In the genomic region with DNA sequence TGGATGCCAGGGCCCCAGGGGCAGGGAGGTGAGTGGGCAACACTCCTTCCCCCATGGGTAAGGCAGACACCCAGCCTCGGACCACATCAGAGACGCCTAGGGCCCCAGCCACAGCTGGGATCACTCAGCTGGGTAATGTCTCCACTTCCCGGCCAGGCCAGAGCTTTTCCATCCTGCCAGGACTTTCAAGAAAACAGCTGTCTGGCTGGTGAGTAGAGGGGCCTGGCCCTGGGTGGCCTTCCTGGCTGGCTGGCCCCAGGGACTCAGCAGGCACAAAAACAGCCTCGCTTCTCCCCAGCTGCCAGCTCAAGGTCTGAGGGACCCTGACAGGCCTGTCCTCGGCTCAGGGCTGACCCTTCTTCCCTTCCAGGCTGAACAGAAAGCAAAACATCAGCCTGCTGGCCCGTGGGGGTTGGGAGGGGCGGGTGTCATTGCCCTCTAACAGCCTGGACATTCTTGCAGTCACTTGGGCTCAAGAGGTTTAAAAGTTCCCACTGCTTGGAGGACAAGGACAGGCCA, we compare ENCODE assay signal across 16 cellular contexts. TPM values are rescaled to one million over a fixed set of nuclear protein-coding genes. Genes with fewer than 3 reads are reported as not detected.
DNase-seq lines count a peak whose midpoint lies in the region; ATAC-seq, FAIRE-seq and TF ChIP-seq lines count a peak whose summit lies in the region.
"Had no signal": no experiment of that assay in that cellular context is flagged by ENCODE, and none has a peak within 500 bp of the region (broad histone marks: within the 10 kb centered on the region; RNA-seq: fewer than 3 reads in every experiment).

No MANE protein-coding gene starts in this region.

- H3K4me2 ChIP-seq in BLaER1: peak overlapping the region; percentile 93
- peak overlapping the region; percentile 42 for H3K4me2 ChIP-seq in HepG2 (ENCODE audit: low read depth, low read length)

- H3K4me1 Mint-ChIP-seq in activated CD4-positive, alpha-beta T cell treated with anti-CD3 and anti-CD28 coated beads, Interleukin-2, amount 10 ng/mL, durations not matched to agents 7 days and 5 days: no peaks in the 10 kb centered on the region

- H3K36me3 Mint-ChIP-seq in activated CD4-positive, alpha-beta T cell treated with anti-CD3 and anti-CD28 coated beads, Interleukin-2, amount 10 ng/mL, durations not matched to agents 7 days and 5 days (ENCODE audit: low read depth): no peaks in the 10 kb centered on the region

- H3K36me3 ChIP-seq in BLaER1: no peaks in the 10 kb centered on the region
- H3K36me3 ChIP-seq in HepG2 (replicated peaks in 1 of 2; ENCODE audit: control insufficient read depth in 1 of 2, insufficient read depth in 2 of 2, low read length in 2 of 2): no peaks in the 10 kb centered on the region
- no peaks in the 10 kb centered on the region for H3K36me3 ChIP-seq in skeletal muscle tissue (ENCODE audit: control insufficient read depth in 3 of 3, insufficient read depth in 3 of 3, low read length in 3 of 3)

- TF ChIP-seq POLR2A in HepG2 (IDR thresholded peaks at IDR 0.05; ENCODE audit: insufficient read depth in 1 of 2, low read depth in 2 of 2, low read length in 2 of 2): no peak

- TF ChIP-seq EP300 in HepG2 (IDR thresholded peaks at IDR 0.05; ENCODE audit: low read depth in 2 of 2, low read length in 2 of 2) (no peak), HepG2 (CRISPR knock-in tag; IDR thresholded peaks at IDR 0.05; ENCODE audit: borderline replicate concordance) (no peak)

- H3K9me3 ChIP-seq in BLaER1 (no peaks in the 10 kb centered on the region), HepG2 (ENCODE audit: low read length) (no peaks in the 10 kb centered on the region), skeletal muscle tissue (ENCODE audit: control insufficient read depth in 3 of 3, low read length in 3 of 3) (no peaks in the 10 kb centered on the region)

- no peak for FAIRE-seq in HepG2 (lab: Jason Lieb, UNC)
- FAIRE-seq: small intestine, urothelium cell line had no signal

- H3K27ac Mint-ChIP-seq in activated CD4-positive, alpha-beta T cell treated with anti-CD3 and anti-CD28 coated beads, Interleukin-2, amount 10 ng/mL, durations not matched to agents 7 days and 5 days: no peak overlapping the region
- H3K27ac Mint-ChIP-seq: effector memory CD8-positive, alpha-beta T cell had no signal

- no TSS peak for BruUV-seq in HepG2 (replicated peaks; lab: Mats Ljungman, UMichigan)

- H3K9me3 Mint-ChIP-seq in activated CD4-positive, alpha-beta T cell treated with anti-CD3 and anti-CD28 coated beads, Interleukin-2, amount 10 ng/mL, durations not matched to agents 7 days and 5 days: no peaks in the 10 kb centered on the region
- H3K9me3 Mint-ChIP-seq: effector memory CD8-positive, alpha-beta T cell had no signal

- peaks cover 1% of the 10 kb centered on the region for H3K27me3 Mint-ChIP-seq in activated CD4-positive, alpha-beta T cell treated with anti-CD3 and anti-CD28 coated beads, Interleukin-2, amount 10 ng/mL, durations not matched to agents 7 days and 5 days

- TF ChIP-seq CTCF in HepG2 (CRISPR knock-in tag; IDR thresholded peaks at IDR 0.05): no peak

- CTCF ChIA-PET in HepG2 (lab: Yijun Ruan, JAX; ENCODE audit: low intra/inter-chr PET ratio, low total read pairs): no interaction called here
- CTCF ChIA-PET in activated CD4-positive, alpha-beta T cell treated with anti-CD3 and anti-CD28 coated beads, Interleukin-2, amount 10 ng/mL, durations not matched to agents 7 days and 5 days (lab: Charles Lee): no interaction called here

- no peaks in the 10 kb centered on the region for H3K79me2 ChIP-seq in HepG2 (ENCODE audit: insufficient read depth, low read length)

- H3K9ac ChIP-seq in BLaER1: peak overlapping the region; percentile 24; the same call in 1 of the 2 replicates
- H3K9ac ChIP-seq in HepG2 (ENCODE audit: insufficient read depth, low read depth, low read length): peak overlapping the region; percentile 2; the same call in 1 of the 2 replicates
- H3K9ac ChIP-seq in skeletal muscle tissue (ENCODE audit: low read depth in 1 of 3, low read length in 3 of 3): peak overlapping the region in 1 of 3 donors; percentile 40

- H3K4me1 ChIP-seq in BLaER1: peaks cover 44% of the 10 kb centered on the region
- peaks cover 33% of the 10 kb centered on the region for H3K4me1 ChIP-seq in HepG2 (ENCODE audit: insufficient read depth, low read length)
- peaks cover 0 to 9% (median 5%) of the 10 kb centered on the region in 3 donors for H3K4me1 ChIP-seq in skeletal muscle tissue (ENCODE audit: control insufficient read depth in 3 of 3, insufficient read depth in 3 of 3, low read length in 3 of 3)

- in situ Hi-C loops in HepG2 (cut with HindIII; ENCODE audit: extremely low pct_ligation_motif_present, low pct_unique_long_range_greater_than_20kb): no loop called here

- peak; percentile 42 for DNase-seq in epidermal melanocyte (ENCODE audit: insufficient read length, low spot score)
- no peak for DNase-seq in HepG2 (ENCODE audit: low spot score)
- no peak for DNase-seq in activated CD4-positive, alpha-beta T cell treated with anti-CD3 and anti-CD28 coated beads, Interleukin-2, amount 10 ng/mL, durations not matched to agents 7 days and 5 days
- DNase-seq in DMS53 (lab: John Stamatoyannopoulos, UW): no peak
- DNase-seq: amniotic stem cell; effector memory CD8-positive, alpha-beta T cell; NCI-H187 treated with DMSO at 0.1 percent for 48 hours; NCI-H774; small intestine had no signal

- POLR2A ChIA-PET in HepG2 (lab: Yijun Ruan, JAX): no interaction called here
- POLR2A ChIA-PET in activated CD4-positive, alpha-beta T cell treated with anti-CD3 and anti-CD28 coated beads, Interleukin-2, amount 10 ng/mL, durations not matched to agents 7 days and 5 days (lab: Charles Lee): no interaction called here

- no peak overlapping the region for H3K4me3 Mint-ChIP-seq in activated CD4-positive, alpha-beta T cell treated with anti-CD3 and anti-CD28 coated beads, Interleukin-2, amount 10 ng/mL, durations not matched to agents 7 days and 5 days
- H3K4me3 Mint-ChIP-seq: effector memory CD8-positive, alpha-beta T cell had no signal

- TF ChIP-seq RAD21 in HepG2 (CRISPR knock-in tag; IDR thresholded peaks at IDR 0.05): no peak

- WGBS in HepG2 (ENCODE audit: low lambda C conversion rate): 2% methylated on average over 6 of the region's 7 CpGs

- H2AFZ ChIP-seq in HepG2 (ENCODE audit: low read length): no peak overlapping the region

- H4K20me1 ChIP-seq in BLaER1 (peaks cover 14% of the 10 kb centered on the region), HepG2 (ENCODE audit: insufficient read depth, low read length) (no peaks in the 10 kb centered on the region; the same call in 1 of the 2 replicates)

- H3K27ac ChIP-seq in BLaER1: peak overlapping the region; percentile 62
- no peak overlapping the region for H3K27ac ChIP-seq in HepG2 (ENCODE audit: extremely low read length, insufficient read depth, low read length)
- H3K27ac ChIP-seq in skeletal muscle tissue (ENCODE audit: low read depth, low read length): peak overlapping the region; percentile 62

- H3K27me3 ChIP-seq in BLaER1: no peaks in the 10 kb centered on the region
- H3K27me3 ChIP-seq in HepG2 (ENCODE audit: control insufficient read depth in 1 of 2, insufficient read depth in 2 of 2, low read length in 2 of 2): peaks cover 10 to 60% of the 10 kb centered on the region in 2 experiments; a peak in 4 of 5 replicates
- peaks cover 7 to 28% (median 16%) of the 10 kb centered on the region in 3 donors for H3K27me3 ChIP-seq in skeletal muscle tissue (ENCODE audit: control insufficient read depth in 3 of 3, insufficient read depth in 3 of 3, low read length in 3 of 3)

- H3K4me3 ChIP-seq in BLaER1 (0 out of 2 replicates have a peak overlapping the region, but pooled peaks have one; percentile 7), HepG2 (replicated peaks in 1 of 3; ENCODE audit: insufficient read depth in 1 of 3, low read depth in 2 of 3, low read length in 3 of 3) (peak overlapping the region in 1 of 3 experiments; percentile 19; a peak in 1 of 6 replicates), skeletal muscle tissue (ENCODE audit: low read length in 3 of 3) (no peak overlapping the region)

- intact Hi-C loops in HepG2 (cut with micrococcal nuclease; ENCODE audit: unreplicated experiment): no loop called here

- ATAC-seq in HepG2 (peak; percentile 35), GM18861 (IDR thresholded peaks at IDR 0.05; ENCODE audit: unreplicated experiment) (no peak), HG03565 (IDR thresholded peaks at IDR 0.05; ENCODE audit: unreplicated experiment) (no peak)
- ATAC-seq: effector memory CD8-positive, alpha-beta T cell; HCT116 had no signal

RNA-seq across cellular contexts. Expression of gene JPH3, which starts 45.3 kb away (rescaled TPM):
- total RNA-seq in HepG2 (2016; rRNA removed; fragmentation: Illumina TruSeq; extraction: Trizol) (not detected in 2 replicates), skeletal muscle tissue (not detected)
- not detected in 2 replicates for total RNA-seq in HepG2 (2016; cell fraction: cytosol; rRNA removed; fragmentation: Illumina TruSeq; extraction: Trizol; ENCODE audit: low read depth)
- not detected in 2 replicates for total RNA-seq in HepG2 (2016; cell fraction: insoluble cytoplasmic fraction; rRNA removed; fragmentation: Illumina TruSeq; extraction: Trizol)
- total RNA-seq in HepG2 (2016; cell fraction: membrane; rRNA removed; fragmentation: Illumina TruSeq; extraction: Trizol): not detected in 2 replicates
- not detected in 2 replicates for total RNA-seq in HepG2 (2016; cell fraction: nucleus; rRNA removed; fragmentation: Illumina TruSeq; extraction: Trizol)
- not detected in 2 replicates for polyA plus RNA-seq in HepG2 (2011; rRNA removed)
- polyA plus RNA-seq in HepG2 (2011; cell fraction: cytosol; rRNA removed): not detected in 2 replicates
- polyA plus RNA-seq in HepG2 (2011; cell fraction: nucleus; rRNA removed): not detected in 2 replicates
- 0.07 and 0.08 TPM in 2 replicates for polyA plus RNA-seq in HepG2 (2012)
- not detected in 2 replicates for polyA plus RNA-seq in HepG2 (2016; cell fraction: cytosol; fragmentation: Illumina TruSeq; extraction: Trizol; ENCODE audit: low read depth)
- not detected in 2 replicates for polyA plus RNA-seq in HepG2 (2016; cell fraction: insoluble cytoplasmic fraction; fragmentation: Illumina TruSeq; extraction: Trizol; ENCODE audit: low read depth)
- not detected in 2 replicates for polyA plus RNA-seq in HepG2 (2016; cell fraction: membrane; fragmentation: Illumina TruSeq; extraction: Trizol; ENCODE audit: low read depth)
- not detected in 2 replicates for polyA plus RNA-seq in HepG2 (2016; cell fraction: nucleus; fragmentation: Illumina TruSeq; extraction: Trizol; ENCODE audit: insufficient read depth, low read depth)
- polyA minus RNA-seq in HepG2 (2011; rRNA and poly(A)+ RNA removed; ENCODE audit: low replicate concordance): 0.07 TPM in 1 of 2 replicates, not detected in the other
- polyA minus RNA-seq in HepG2 (2011; cell fraction: cytosol; rRNA and poly(A)+ RNA removed): not detected in 2 replicates
- polyA minus RNA-seq in HepG2 (2011; cell fraction: nucleus; rRNA and poly(A)+ RNA removed): not detected in 2 replicates
- total RNA-seq in activated CD4-positive, alpha-beta T cell treated with anti-CD3 and anti-CD28 coated beads, Interleukin-2, amount 10 ng/mL, durations not matched to agents 7 days and 5 days: not detected
- total RNA-seq: mononuclear cell had no signal
